ENCODE assay signal across 14 cellular contexts in the genomic region with DNA sequence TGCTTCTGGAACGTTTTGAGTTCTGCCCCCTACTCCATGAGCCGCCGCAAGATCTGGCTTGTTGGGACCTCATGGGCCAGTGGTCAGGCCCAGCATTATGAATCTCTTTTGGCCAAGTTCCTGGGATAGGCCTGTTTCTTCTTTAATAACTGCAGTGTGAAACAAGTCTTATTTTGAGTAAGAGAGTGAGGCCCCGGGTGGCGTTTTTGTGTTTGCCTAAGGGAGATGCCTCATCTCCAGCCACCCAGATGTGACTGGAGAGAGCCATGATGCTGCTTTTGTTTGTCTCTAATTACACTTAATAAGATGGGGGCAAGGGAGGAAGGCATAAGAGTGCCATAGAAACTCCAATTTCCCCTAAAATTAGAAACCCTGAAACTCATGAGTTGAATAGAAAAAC. TPM values are rescaled to one million over a fixed set of nuclear protein-coding genes. Genes with fewer than 3 reads are reported as not detected.
DNase-seq lines count a peak whose midpoint lies in the region; ATAC-seq, FAIRE-seq and TF ChIP-seq lines count a peak whose summit lies in the region.
"Had no signal": no experiment of that assay in that cellular context is flagged by ENCODE, and none has a peak within 500 bp of the region (broad histone marks: within the 10 kb centered on the region; RNA-seq: fewer than 3 reads in every experiment).

No MANE protein-coding gene starts in this region.

- H3K27ac ChIP-seq in dorsolateral prefrontal cortex = peak overlapping the region in 36 of 59 donors; percentile 0 to 86 (median 58)
- H3K27ac ChIP-seq: SJSA1 had no signal

- TF ChIP-seq POLR2A in GM12892 (IDR thresholded peaks at IDR 0.05; ENCODE audit: low read depth, low read length) = no peak

- H3K27me3 ChIP-seq in dorsolateral prefrontal cortex = no peaks in the 10 kb centered on the region
- H3K27me3 ChIP-seq: SJSA1 had no signal

- no peak overlapping the region for H3K4me3 ChIP-seq in dorsolateral prefrontal cortex
- H3K4me3 ChIP-seq: mucosa of descending colon, SJSA1 had no signal

- H3K4me1 Mint-ChIP-seq in stimulated activated effector memory CD8-positive, alpha-beta T cell treated with anti-CD3 and anti-CD28 coated beads, Interleukin-12 subunit alpha, Interleukin-12 subunit beta, amount 100 ng/mL, for 72 hours = peaks cover 39% of the 10 kb centered on the region

- H3K9me3 Mint-ChIP-seq in stimulated activated effector memory CD8-positive, alpha-beta T cell treated with anti-CD3 and anti-CD28 coated beads, Interleukin-12 subunit alpha, Interleukin-12 subunit beta, amount 100 ng/mL, for 72 hours = peaks cover 3% of the 10 kb centered on the region
- H3K9me3 Mint-ChIP-seq: CD8-positive, alpha-beta T cell had no signal

- no peak overlapping the region for H3K4me3 Mint-ChIP-seq in stimulated activated effector memory CD8-positive, alpha-beta T cell treated with anti-CD3 and anti-CD28 coated beads, Interleukin-12 subunit alpha, Interleukin-12 subunit beta, amount 100 ng/mL, for 72 hours
- H3K4me3 Mint-ChIP-seq: CD8-positive, alpha-beta T cell had no signal

- ATAC-seq in HG02588 (IDR thresholded peaks at IDR 0.05; ENCODE audit: unreplicated experiment) (peak; percentile 38), GM21737 (IDR thresholded peaks at IDR 0.05; ENCODE audit: unreplicated experiment) (no peak)
- ATAC-seq in stimulated activated effector memory CD8-positive, alpha-beta T cell treated with anti-CD3 and anti-CD28 coated beads, Interleukin-12 subunit alpha, Interleukin-12 subunit beta, amount 100 ng/mL, for 72 hours = peak; percentile 44
- ATAC-seq: CD8-positive, alpha-beta T cell; mucosa of descending colon had no signal

- intact Hi-C loops in dorsolateral prefrontal cortex (cut with DNase I) = no loop called here

- peak; percentile 69 for FAIRE-seq in GM12892 (lab: Jason Lieb, UNC)

- DNase-seq in GM12892 (ENCODE audit: insufficient read length) = no peak
- DNase-seq in dorsolateral prefrontal cortex = no peak
- no peak for DNase-seq in stimulated activated effector memory CD8-positive, alpha-beta T cell treated with anti-CD3 and anti-CD28 coated beads, Interleukin-12 subunit alpha, Interleukin-12 subunit beta, amount 100 ng/mL, for 72 hours (ENCODE audit: low spot score in 2 of 2)
- no peak for DNase-seq in retina
- DNase-seq in inferior parietal cortex (ENCODE audit: extremely low spot score) = no peak
- no peak for DNase-seq in islet precursor cell
- DNase-seq: activated CD4-positive, CD25-positive, alpha-beta regulatory T cell treated with anti-CD3 and anti-CD28 coated beads, Interleukin-2, amount 50 U/mL, for 72 hours; activated T-cell treated with anti-CD3 and anti-CD28 coated beads, Interleukin-2, amount 50 U/mL, for 48 hours; CD8-positive, alpha-beta T cell; mucosa of descending colon; NCI-H748 treated with DMSO at 0.1 percent for 48 hours had no signal

- H3K27ac Mint-ChIP-seq in stimulated activated effector memory CD8-positive, alpha-beta T cell treated with anti-CD3 and anti-CD28 coated beads, Interleukin-12 subunit alpha, Interleukin-12 subunit beta, amount 100 ng/mL, for 72 hours = no peak overlapping the region
- H3K27ac Mint-ChIP-seq: CD8-positive, alpha-beta T cell had no signal

- no peak for TF ChIP-seq CTCF in dorsolateral prefrontal cortex (IDR thresholded peaks at IDR 0.05 in 54 of 56, conservative IDR thresholded peaks at IDR 0.05 in 2 of 56; ENCODE audit: low read depth in 1 of 56, partially characterized antibody in 56 of 56)

- H3K36me3 Mint-ChIP-seq in stimulated activated effector memory CD8-positive, alpha-beta T cell treated with anti-CD3 and anti-CD28 coated beads, Interleukin-12 subunit alpha, Interleukin-12 subunit beta, amount 100 ng/mL, for 72 hours = peaks cover 18% of the 10 kb centered on the region

RNA-seq across cellular contexts. Expression of gene KSR1, which starts 39.8 kb away (rescaled TPM):
- polyA plus RNA-seq in GM12892 (2012; ENCODE audit: missing spikeins) = 37.7 TPM
- total RNA-seq in dorsolateral prefrontal cortex = 100 to 1,000 TPM in 3 of 120 experiments, 10 to 100 TPM in 117; 44.7 to 102 (median 69.9) TPM
